3 cellular contexts compared by ENCODE assay signal in the genomic region with DNA sequence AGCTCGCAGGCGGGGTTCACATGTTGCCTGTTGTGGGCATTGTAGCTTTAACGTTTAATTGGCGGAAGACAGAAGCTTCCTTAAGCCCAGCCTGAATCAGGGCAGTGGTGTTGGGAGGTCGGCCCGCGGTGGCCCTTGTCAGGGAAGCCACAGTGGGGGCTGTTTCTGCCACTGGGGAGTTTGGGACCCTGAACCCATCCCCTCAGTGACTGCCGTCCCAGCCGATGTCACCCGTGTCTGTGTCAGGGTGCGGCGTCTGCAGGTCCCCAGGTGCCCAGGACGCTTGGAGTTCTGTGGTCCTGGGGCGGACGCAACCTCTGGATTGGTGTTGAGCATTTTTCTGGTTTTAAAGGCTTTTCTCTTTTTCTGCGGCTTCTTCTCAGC. TPM values are rescaled to one million over a fixed set of nuclear protein-coding genes. Genes with fewer than 3 reads are reported as not detected.
"Had no signal": no experiment of that assay in that cellular context is flagged by ENCODE, and none has a peak within 500 bp of the region (broad histone marks: within the 10 kb centered on the region; RNA-seq: fewer than 3 reads in every experiment).

No MANE protein-coding gene starts in this region.

RNA-seq across cellular contexts. Expression of a gene that starts 31.0 kb away (rescaled TPM):
- total RNA-seq: GM23248, H4 had no signal

RNA-seq across cellular contexts. Expression of a gene that starts 59.4 kb away (rescaled TPM):
- total RNA-seq: H4, H7 had no signal
